In the genomic region with DNA sequence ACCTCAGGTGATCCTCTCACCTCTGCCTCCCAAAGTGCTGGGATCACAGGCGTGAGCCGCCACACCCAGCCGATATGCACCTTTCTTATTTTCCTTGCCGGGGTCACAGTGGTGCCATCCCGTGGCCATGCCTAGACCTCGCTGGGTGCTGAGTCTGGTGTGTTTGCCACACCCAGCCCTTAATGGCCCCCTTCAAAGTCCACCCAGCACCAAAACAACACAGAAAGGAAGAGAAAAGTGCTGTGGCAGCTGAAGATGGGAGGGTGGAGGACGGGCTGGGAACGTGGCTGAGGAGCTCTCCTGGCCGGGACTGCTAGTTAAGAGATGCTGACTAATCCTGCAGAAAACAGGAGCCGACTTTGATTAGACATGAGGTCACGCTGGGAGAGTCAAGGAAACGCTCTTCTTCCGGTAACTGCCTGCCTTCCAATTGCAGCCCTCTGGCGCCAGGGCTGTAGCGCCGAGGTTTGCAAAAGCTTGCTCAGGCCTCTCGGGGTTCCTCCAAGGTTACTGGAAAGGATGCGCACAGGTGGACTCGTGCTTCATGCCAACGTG, we compare ENCODE assay signal across 1 cellular context.
A peak's percentile ranks its signal among the peaks of the same experiment; 100 is the strongest.
TF ChIP-seq lines count a peak whose summit lies in the region.

No MANE protein-coding gene starts in this region.

TF ChIP-seq in K562, 482 proteins besides CTCF, POLR2A, EP300 and RAD21 (continued from another document and continues in another):
- TF ChIP-seq, protein P1, sequence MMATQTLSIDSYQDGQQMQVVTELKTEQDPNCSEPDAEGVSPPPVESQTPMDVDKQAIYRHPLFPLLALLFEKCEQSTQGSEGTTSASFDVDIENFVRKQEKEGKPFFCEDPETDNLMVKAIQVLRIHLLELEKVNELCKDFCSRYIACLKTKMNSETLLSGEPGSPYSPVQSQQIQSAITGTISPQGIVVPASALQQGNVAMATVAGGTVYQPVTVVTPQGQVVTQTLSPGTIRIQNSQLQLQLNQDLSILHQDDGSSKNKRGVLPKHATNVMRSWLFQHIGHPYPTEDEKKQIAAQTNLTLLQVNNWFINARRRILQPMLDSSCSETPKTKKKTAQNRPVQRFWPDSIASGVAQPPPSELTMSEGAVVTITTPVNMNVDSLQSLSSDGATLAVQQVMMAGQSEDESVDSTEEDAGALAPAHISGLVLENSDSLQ (IDR thresholded peaks at IDR 0.05), result peak; percentile 71
- TF ChIP-seq ZNF316 (IDR thresholded peaks at IDR 0.05) (peak; percentile 76), SMAD4 (CRISPR knock-in tag; conservative IDR thresholded peaks at IDR 0.05) (peak; percentile 59), FOXK1 (CRISPR knock-in tag; IDR thresholded peaks at IDR 0.05; ENCODE audit: borderline replicate concordance) (no peak), MEIS2 (IDR thresholded peaks at IDR 0.05; ENCODE audit: partially characterized antibody) (no peak), ETV5 (CRISPR knock-in tag; IDR thresholded peaks at IDR 0.05; ENCODE audit: low read depth) (0 out of 2 replicates have a peak, but pooled peaks have one; percentile 47), POLR2B (IDR thresholded peaks at IDR 0.05; ENCODE audit: low read depth, partially characterized antibody) (no peak), ZNF57 (CRISPR knock-in tag; IDR thresholded peaks at IDR 0.05) (no peak), POLR2G (IDR thresholded peaks at IDR 0.05; ENCODE audit: low read depth, low read length) (peak; percentile 40), SAP30 (IDR thresholded peaks at IDR 0.05; ENCODE audit: borderline replicate concordance, insufficient read depth, low read depth, low read length, poor library complexity, severe bottlenecking) (no peak), ARID2 (IDR thresholded peaks at IDR 0.05) (no peak), JUNB (CRISPR knock-in tag; conservative IDR thresholded peaks at IDR 0.05) (no peak), HNRNPLL (IDR thresholded peaks at IDR 0.05; ENCODE audit: low read depth, low read length, poor library complexity, severe bottlenecking) (no peak), MAFK (IDR thresholded peaks at IDR 0.05; ENCODE audit: low read length) (0 out of 2 replicates have a peak, but pooled peaks have one; percentile 36), GATAD2B (IDR thresholded peaks at IDR 0.05; ENCODE audit: borderline replicate concordance) (no peak), ZNF133 (CRISPR knock-in tag; IDR thresholded peaks at IDR 0.05) (no peak), GABPA (tag; conservative IDR thresholded peaks at IDR 0.05; ENCODE audit: low read depth) (peak; percentile 51; the same call in 1 of the 2 replicates), BCOR (IDR thresholded peaks at IDR 0.05) (0 out of 2 replicates have a peak, but pooled peaks have one; percentile 23), MXI1 (IDR thresholded peaks at IDR 0.05; ENCODE audit: low read depth, low read length) (no peak), ZSCAN29 (IDR thresholded peaks at IDR 0.05) (no peak), ARID1B (IDR thresholded peaks at IDR 0.05) (no peak; the same call in 1 of the 2 replicates), ZNF3 (CRISPR knock-in tag; IDR thresholded peaks at IDR 0.05) (no peak), ZNF584 (CRISPR knock-in tag; IDR thresholded peaks at IDR 0.05; ENCODE audit: low read depth) (peak; percentile 54; the same call in 1 of the 2 replicates), SIN3A (IDR thresholded peaks at IDR 0.05; ENCODE audit: borderline replicate concordance in 2 of 2, control insufficient read depth in 1 of 2, low read depth in 2 of 2, low read length in 2 of 2) (0 out of 4 replicates have a peak, but pooled peaks of 1 of the 2 experiments have one; percentile 30), ETV1 (tag; conservative IDR thresholded peaks at IDR 0.05; ENCODE audit: low read depth) (peak; percentile 72), NR3C1 (CRISPR knock-in tag; IDR thresholded peaks at IDR 0.05) (no peak), KLF6 (CRISPR knock-in tag; IDR thresholded peaks at IDR 0.05; ENCODE audit: borderline replicate concordance) (no peak), GTF2A2 (tag; IDR thresholded peaks at IDR 0.05) (no peak), ZFP36 (IDR thresholded peaks at IDR 0.05; ENCODE audit: low read depth, low read length, partially characterized antibody) (no peak), CCAR2 (IDR thresholded peaks at IDR 0.05; ENCODE audit: low read depth, low read length) (no peak), DPF2 (IDR thresholded peaks at IDR 0.05) (0 out of 2 replicates have a peak, but pooled peaks have one; percentile 65), ERF (CRISPR knock-in tag; IDR thresholded peaks at IDR 0.05) (no peak), CCNT2 (IDR thresholded peaks at IDR 0.05; ENCODE audit: borderline replicate concordance, extremely low read depth, insufficient read length, low read depth, low read length) (no peak), PRPF4 (IDR thresholded peaks at IDR 0.05; ENCODE audit: insufficient read depth, low read depth, low read length, poor library complexity, severe bottlenecking) (no peak), HDAC6 (IDR thresholded peaks at IDR 0.05; ENCODE audit: low read depth, low read length) (no peak), RBM34 (IDR thresholded peaks at IDR 0.05; ENCODE audit: borderline replicate concordance, insufficient read depth, low read length) (no peak), MAFF (IDR thresholded peaks at IDR 0.05; ENCODE audit: low read length) (peak; percentile 42; the same call in 1 of the 2 replicates), NONO (IDR thresholded peaks at IDR 0.05; ENCODE audit: low read depth in 2 of 2, low read length in 1 of 2) (no peak), ZBED1 (IDR thresholded peaks at IDR 0.05) (0 out of 2 replicates have a peak, but pooled peaks have one; percentile 22), KDM4B (IDR thresholded peaks at IDR 0.05; ENCODE audit: borderline replicate concordance in 2 of 2, low read depth in 1 of 2) (no peak), ATF7 (IDR thresholded peaks at IDR 0.05) (peak; percentile 87)
- TF ChIP-seq, protein P2, sequence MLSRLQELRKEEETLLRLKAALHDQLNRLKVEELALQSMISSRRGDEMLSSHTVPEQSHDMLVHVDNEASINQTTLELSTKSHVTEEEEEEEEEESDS (CRISPR knock-in tag; IDR thresholded peaks at IDR 0.05), result no peak
- TF ChIP-seq, protein P3, sequence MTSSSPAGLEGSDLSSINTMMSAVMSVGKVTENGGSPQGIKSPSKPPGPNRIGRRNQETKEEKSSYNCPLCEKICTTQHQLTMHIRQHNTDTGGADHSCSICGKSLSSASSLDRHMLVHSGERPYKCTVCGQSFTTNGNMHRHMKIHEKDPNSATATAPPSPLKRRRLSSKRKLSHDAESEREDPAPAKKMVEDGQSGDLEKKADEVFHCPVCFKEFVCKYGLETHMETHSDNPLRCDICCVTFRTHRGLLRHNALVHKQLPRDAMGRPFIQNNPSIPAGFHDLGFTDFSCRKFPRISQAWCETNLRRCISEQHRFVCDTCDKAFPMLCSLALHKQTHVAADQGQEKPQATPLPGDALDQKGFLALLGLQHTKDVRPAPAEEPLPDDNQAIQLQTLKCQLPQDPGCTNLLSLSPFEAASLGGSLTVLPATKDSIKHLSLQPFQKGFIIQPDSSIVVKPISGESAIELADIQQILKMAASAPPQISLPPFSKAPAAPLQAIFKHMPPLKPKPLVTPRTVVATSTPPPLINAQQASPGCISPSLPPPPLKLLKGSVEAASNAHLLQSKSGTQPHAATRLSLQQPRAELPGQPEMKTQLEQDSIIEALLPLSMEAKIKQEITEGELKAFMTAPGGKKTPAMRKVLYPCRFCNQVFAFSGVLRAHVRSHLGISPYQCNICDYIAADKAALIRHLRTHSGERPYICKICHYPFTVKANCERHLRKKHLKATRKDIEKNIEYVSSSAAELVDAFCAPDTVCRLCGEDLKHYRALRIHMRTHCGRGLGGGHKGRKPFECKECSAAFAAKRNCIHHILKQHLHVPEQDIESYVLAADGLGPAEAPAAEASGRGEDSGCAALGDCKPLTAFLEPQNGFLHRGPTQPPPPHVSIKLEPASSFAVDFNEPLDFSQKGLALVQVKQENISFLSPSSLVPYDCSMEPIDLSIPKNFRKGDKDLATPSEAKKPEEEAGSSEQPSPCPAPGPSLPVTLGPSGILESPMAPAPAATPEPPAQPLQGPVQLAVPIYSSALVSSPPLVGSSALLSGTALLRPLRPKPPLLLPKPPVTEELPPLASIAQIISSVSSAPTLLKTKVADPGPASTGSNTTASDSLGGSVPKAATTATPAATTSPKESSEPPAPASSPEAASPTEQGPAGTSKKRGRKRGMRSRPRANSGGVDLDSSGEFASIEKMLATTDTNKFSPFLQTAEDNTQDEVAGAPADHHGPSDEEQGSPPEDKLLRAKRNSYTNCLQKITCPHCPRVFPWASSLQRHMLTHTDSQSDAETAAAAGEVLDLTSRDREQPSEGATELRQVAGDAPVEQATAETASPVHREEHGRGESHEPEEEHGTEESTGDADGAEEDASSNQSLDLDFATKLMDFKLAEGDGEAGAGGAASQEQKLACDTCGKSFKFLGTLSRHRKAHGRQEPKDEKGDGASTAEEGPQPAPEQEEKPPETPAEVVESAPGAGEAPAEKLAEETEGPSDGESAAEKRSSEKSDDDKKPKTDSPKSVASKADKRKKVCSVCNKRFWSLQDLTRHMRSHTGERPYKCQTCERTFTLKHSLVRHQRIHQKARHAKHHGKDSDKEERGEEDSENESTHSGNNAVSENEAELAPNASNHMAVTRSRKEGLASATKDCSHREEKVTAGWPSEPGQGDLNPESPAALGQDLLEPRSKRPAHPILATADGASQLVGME (CRISPR knock-in tag; IDR thresholded peaks at IDR 0.05), result no peak
- TF ChIP-seq, protein P4, sequence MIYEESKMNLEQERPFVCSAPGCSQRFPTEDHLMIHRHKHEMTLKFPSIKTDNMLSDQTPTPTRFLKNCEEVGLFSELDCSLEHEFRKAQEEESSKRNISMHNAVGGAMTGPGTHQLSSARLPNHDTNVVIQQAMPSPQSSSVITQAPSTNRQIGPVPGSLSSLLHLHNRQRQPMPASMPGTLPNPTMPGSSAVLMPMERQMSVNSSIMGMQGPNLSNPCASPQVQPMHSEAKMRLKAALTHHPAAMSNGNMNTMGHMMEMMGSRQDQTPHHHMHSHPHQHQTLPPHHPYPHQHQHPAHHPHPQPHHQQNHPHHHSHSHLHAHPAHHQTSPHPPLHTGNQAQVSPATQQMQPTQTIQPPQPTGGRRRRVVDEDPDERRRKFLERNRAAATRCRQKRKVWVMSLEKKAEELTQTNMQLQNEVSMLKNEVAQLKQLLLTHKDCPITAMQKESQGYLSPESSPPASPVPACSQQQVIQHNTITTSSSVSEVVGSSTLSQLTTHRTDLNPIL (CRISPR knock-in tag; IDR thresholded peaks at IDR 0.05), result no peak
- TF ChIP-seq, protein P5, sequence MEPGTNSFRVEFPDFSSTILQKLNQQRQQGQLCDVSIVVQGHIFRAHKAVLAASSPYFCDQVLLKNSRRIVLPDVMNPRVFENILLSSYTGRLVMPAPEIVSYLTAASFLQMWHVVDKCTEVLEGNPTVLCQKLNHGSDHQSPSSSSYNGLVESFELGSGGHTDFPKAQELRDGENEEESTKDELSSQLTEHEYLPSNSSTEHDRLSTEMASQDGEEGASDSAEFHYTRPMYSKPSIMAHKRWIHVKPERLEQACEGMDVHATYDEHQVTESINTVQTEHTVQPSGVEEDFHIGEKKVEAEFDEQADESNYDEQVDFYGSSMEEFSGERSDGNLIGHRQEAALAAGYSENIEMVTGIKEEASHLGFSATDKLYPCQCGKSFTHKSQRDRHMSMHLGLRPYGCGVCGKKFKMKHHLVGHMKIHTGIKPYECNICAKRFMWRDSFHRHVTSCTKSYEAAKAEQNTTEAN (CRISPR knock-in tag; IDR thresholded peaks at IDR 0.05), result no peak
- TF ChIP-seq, protein P6, sequence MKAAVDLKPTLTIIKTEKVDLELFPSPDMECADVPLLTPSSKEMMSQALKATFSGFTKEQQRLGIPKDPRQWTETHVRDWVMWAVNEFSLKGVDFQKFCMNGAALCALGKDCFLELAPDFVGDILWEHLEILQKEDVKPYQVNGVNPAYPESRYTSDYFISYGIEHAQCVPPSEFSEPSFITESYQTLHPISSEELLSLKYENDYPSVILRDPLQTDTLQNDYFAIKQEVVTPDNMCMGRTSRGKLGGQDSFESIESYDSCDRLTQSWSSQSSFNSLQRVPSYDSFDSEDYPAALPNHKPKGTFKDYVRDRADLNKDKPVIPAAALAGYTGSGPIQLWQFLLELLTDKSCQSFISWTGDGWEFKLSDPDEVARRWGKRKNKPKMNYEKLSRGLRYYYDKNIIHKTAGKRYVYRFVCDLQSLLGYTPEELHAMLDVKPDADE (conservative IDR thresholded peaks at IDR 0.05; ENCODE audit: control insufficient read depth, low read depth, low read length), result 0 out of 2 replicates have a peak, but pooled peaks have one; percentile 23
- TF ChIP-seq, protein P7, sequence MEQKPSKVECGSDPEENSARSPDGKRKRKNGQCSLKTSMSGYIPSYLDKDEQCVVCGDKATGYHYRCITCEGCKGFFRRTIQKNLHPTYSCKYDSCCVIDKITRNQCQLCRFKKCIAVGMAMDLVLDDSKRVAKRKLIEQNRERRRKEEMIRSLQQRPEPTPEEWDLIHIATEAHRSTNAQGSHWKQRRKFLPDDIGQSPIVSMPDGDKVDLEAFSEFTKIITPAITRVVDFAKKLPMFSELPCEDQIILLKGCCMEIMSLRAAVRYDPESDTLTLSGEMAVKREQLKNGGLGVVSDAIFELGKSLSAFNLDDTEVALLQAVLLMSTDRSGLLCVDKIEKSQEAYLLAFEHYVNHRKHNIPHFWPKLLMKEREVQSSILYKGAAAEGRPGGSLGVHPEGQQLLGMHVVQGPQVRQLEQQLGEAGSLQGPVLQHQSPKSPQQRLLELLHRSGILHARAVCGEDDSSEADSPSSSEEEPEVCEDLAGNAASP (IDR thresholded peaks at IDR 0.05), result no peak
- TF ChIP-seq, protein P8, sequence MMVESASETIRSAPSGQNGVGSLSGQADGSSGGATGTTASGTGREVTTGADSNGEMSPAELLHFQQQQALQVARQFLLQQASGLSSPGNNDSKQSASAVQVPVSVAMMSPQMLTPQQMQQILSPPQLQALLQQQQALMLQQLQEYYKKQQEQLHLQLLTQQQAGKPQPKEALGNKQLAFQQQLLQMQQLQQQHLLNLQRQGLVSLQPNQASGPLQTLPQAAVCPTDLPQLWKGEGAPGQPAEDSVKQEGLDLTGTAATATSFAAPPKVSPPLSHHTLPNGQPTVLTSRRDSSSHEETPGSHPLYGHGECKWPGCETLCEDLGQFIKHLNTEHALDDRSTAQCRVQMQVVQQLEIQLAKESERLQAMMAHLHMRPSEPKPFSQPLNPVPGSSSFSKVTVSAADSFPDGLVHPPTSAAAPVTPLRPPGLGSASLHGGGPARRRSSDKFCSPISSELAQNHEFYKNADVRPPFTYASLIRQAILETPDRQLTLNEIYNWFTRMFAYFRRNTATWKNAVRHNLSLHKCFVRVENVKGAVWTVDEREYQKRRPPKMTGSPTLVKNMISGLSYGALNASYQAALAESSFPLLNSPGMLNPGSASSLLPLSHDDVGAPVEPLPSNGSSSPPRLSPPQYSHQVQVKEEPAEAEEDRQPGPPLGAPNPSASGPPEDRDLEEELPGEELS (CRISPR knock-in tag; IDR thresholded peaks at IDR 0.05; ENCODE audit: borderline replicate concordance), result no peak
- TF ChIP-seq, protein P9, sequence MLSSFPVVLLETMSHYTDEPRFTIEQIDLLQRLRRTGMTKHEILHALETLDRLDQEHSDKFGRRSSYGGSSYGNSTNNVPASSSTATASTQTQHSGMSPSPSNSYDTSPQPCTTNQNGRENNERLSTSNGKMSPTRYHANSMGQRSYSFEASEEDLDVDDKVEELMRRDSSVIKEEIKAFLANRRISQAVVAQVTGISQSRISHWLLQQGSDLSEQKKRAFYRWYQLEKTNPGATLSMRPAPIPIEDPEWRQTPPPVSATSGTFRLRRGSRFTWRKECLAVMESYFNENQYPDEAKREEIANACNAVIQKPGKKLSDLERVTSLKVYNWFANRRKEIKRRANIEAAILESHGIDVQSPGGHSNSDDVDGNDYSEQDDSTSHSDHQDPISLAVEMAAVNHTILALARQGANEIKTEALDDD (IDR thresholded peaks at IDR 0.05), result peak; percentile 100
